8 cellular contexts compared by ENCODE assay signal in genomic region chr1:27568247-27569087, GRCh38. TPM values are rescaled to one million over a fixed set of nuclear protein-coding genes. Genes with fewer than 3 reads are reported as not detected.
A peak's percentile ranks its signal among the peaks of the same experiment; 100 is the strongest.
DNase-seq lines count a peak whose midpoint lies in the region; ATAC-seq and TF ChIP-seq lines count a peak whose summit lies in the region.

No MANE protein-coding gene starts in this region.

- no peak overlapping the region for H3K9ac ChIP-seq in rectal smooth muscle tissue (ENCODE audit: low read length)

- peaks cover 23% of the 10 kb centered on the region for H3K79me2 ChIP-seq in GM23338 (replicated peaks; ENCODE audit: insufficient read depth)

- DNase-seq in ELF-1 (ENCODE audit: low read depth, low spot score): peak; percentile 96
- DNase-seq in GM23338 (ENCODE audit: low spot score): peak; percentile 93
- DNase-seq in T follicular helper cell (ENCODE audit: low read depth): peak; percentile 88
- peak; percentile 97 to 98 (median 97) for DNase-seq in adrenal gland
- DNase-seq in left cardiac atrium: peak; percentile 96
- DNase-seq in aorta: peak; percentile 96 to 98

- peaks cover 26% of the 10 kb centered on the region for H3K27me3 Mint-ChIP-seq in GM23338 (ENCODE audit: insufficient read depth, low read depth, poor library complexity)

- no peaks in the 10 kb centered on the region for H3K9me2 ChIP-seq in GM23338 (ENCODE audit: insufficient read depth)

- H2AFZ ChIP-seq in GM23338: no peak overlapping the region

- peaks cover 46% of the 10 kb centered on the region for H3F3A ChIP-seq in GM23338 (replicated peaks; ENCODE audit: low read depth)

- intact Hi-C loops in adrenal gland (cut with DNase I) (no loop called here), left cardiac atrium (cut with DNase I) (loop anchor here in 1 of 2 donors (2.0 kb wide), 1 partner anchor 30 kb away; no protein-coding TSS in a partner anchor), aorta (cut with DNase I) (loop anchor here in 1 of 2 donors (2.0 kb wide), 1 partner anchor 34 kb away; no protein-coding TSS in a partner anchor)

- H3K9me3 ChIP-seq in adrenal gland (replicated peaks in 1 of 3) (no peaks in the 10 kb centered on the region), aorta (ENCODE audit: control insufficient read depth, low read length) (no peaks in the 10 kb centered on the region)

- peaks cover 5% of the 10 kb centered on the region for H4K20me1 ChIP-seq in GM23338 (replicated peaks; ENCODE audit: insufficient read depth)

- peak overlapping the region; percentile 92 for H3K4me2 ChIP-seq in GM23338

- 3 to 6% (median 4%) methylated on average over 13 to 66 of the region's 66 CpGs for WGBS in adrenal gland, 4 donors
- WGBS in aorta, 2 donors: 2% methylated on average over 41 to 66 of the region's 66 CpGs

- H3K4me3 ChIP-seq in GM23338 (peak overlapping the region; percentile 54), adrenal gland (peak overlapping the region in 1 of 4 donors; percentile 50), rectal smooth muscle tissue (ENCODE audit: low read length) (peak overlapping the region; percentile 55), aorta (ENCODE audit: low read length in 2 of 2) (no peak overlapping the region)

- H3K27ac ChIP-seq in GM23338 (ENCODE audit: low read depth) (no peak overlapping the region; the same call in 1 of the 2 replicates), adrenal gland (peak overlapping the region; percentile 51 to 96 (median 90)), rectal smooth muscle tissue (ENCODE audit: low read depth, low read length) (peak overlapping the region; percentile 84), aorta (ENCODE audit: low read depth in 1 of 2, low read length in 2 of 2) (peak overlapping the region; percentile 70 to 88)

- H3K4me1 ChIP-seq in GM23338 (ENCODE audit: insufficient read depth) (peaks cover 81% of the 10 kb centered on the region), adrenal gland (replicated peaks in 1 of 2) (peaks cover 90 to 96% of the 10 kb centered on the region in 2 donors), rectal smooth muscle tissue (ENCODE audit: control insufficient read depth, insufficient read depth, low read length) (peaks cover 84% of the 10 kb centered on the region), aorta (ENCODE audit: control insufficient read depth in 1 of 2, insufficient read depth in 2 of 2, low read length in 2 of 2) (peaks cover 0 to 3% of the 10 kb centered on the region in 2 donors)

- TF ChIP-seq CTCF in GM23338 (conservative IDR thresholded peaks at IDR 0.05; ENCODE audit: low read depth in 2 of 2): peak; percentile 64 to 73
- TF ChIP-seq CTCF in LNCAP (IDR thresholded peaks at IDR 0.05): peak; percentile 94
- TF ChIP-seq CTCF in adrenal gland (IDR thresholded peaks at IDR 0.05): peak; percentile 25 to 80 (median 50)

- H3K36me3 ChIP-seq in GM23338 (ENCODE audit: insufficient read depth) (no peaks in the 10 kb centered on the region), adrenal gland (replicated peaks in 1 of 2) (no peaks in the 10 kb centered on the region), rectal smooth muscle tissue (ENCODE audit: control insufficient read depth, insufficient read depth, low read length) (no peaks in the 10 kb centered on the region), aorta (ENCODE audit: control insufficient read depth in 1 of 2, insufficient read depth in 2 of 2, low read length in 1 of 2) (no peaks in the 10 kb centered on the region)

- H3K36me3 Mint-ChIP-seq in GM23338 (ENCODE audit: low read depth): no peaks in the 10 kb centered on the region; the same call in 2 of the 3 replicates

- peak in 1 of 2 donors; percentile 87 for TF ChIP-seq POLR2A in adrenal gland (IDR thresholded peaks at IDR 0.05)

- ATAC-seq in GM23338 (peak; percentile 50), left cardiac atrium (peak; percentile 82 to 86), aorta (ENCODE audit: low FRiP score) (peak; percentile 87)

- H3K4me3 Mint-ChIP-seq in GM23338: peak overlapping the region; percentile 47

- no peaks in the 10 kb centered on the region for H3K9me3 Mint-ChIP-seq in GM23338

- peaks cover 87% of the 10 kb centered on the region for H3K4me1 Mint-ChIP-seq in GM23338

- H3K27me3 ChIP-seq in GM23338 (ENCODE audit: insufficient read depth) (no peaks in the 10 kb centered on the region), adrenal gland (no peaks in the 10 kb centered on the region), rectal smooth muscle tissue (ENCODE audit: control insufficient read depth, insufficient read depth, low read length) (no peaks in the 10 kb centered on the region), aorta (ENCODE audit: control insufficient read depth in 1 of 2, insufficient read depth in 2 of 2, low read length in 1 of 2) (no peaks in the 10 kb centered on the region)

- peak overlapping the region; percentile 10; the same call in 1 of the 2 replicates for H3K27ac Mint-ChIP-seq in GM23338

TF ChIP-seq in GM23338, 12 proteins besides CTCF, POLR2A, EP300 and RAD21 (continues in another document):
- TF ChIP-seq POLR2AphosphoS5 (IDR thresholded peaks at IDR 0.05; ENCODE audit: low read depth): peak; percentile 31; the same call in 1 of the 2 replicates
- no peak for TF ChIP-seq REST (IDR thresholded peaks at IDR 0.05; ENCODE audit: unreplicated experiment)
- no peak for TF ChIP-seq ETS1 (IDR thresholded peaks at IDR 0.05)
- TF ChIP-seq CREB1 (CRISPR knock-in tag; IDR thresholded peaks at IDR 0.05; ENCODE audit: low read depth): peak; percentile 50; the same call in 1 of the 2 replicates

RNA-seq across cellular contexts. Expression of gene AHDC1, which starts 35.5 kb away (rescaled TPM):
- 19.1 and 22.2 TPM in 2 replicates for total RNA-seq in GM23338 (2014; rRNA removed; shearing (Covaris generic))
- polyA plus RNA-seq in GM23338 (2016; fragmentation: Nextera tagmentation; extraction: Ambion mirVana) (6.8 and 8.3 TPM in 2 replicates), adrenal gland (10 to 100 TPM; 10.4 to 98.5 (median 27.0) TPM), aorta (10 to 100 TPM in 1 of 2 donors, 1 to 10 TPM in 1; 7.8 to 23.9 TPM)
- total RNA-seq in adrenal gland (100 to 1,000 TPM in 1 of 8 donors, 10 to 100 TPM in 7; 43.9 to 111 (median 71.8) TPM), left cardiac atrium (10 to 100 TPM; 37.6 to 39.1 TPM), aorta (10 to 100 TPM; 63.5 to 89.1 TPM)

Comparison
In these comparisons a context has a peak if more than half of its experiments do, and no peak if none do; other contexts are left out.
1. H3K4me3 ChIP-seq: peak in GM23338 (single experiment) and rectal smooth muscle tissue (single experiment); none in aorta (0 of 2).
2. Peak in every context shown above with its lines, with median percentiles within 50 percentile points of each other: DNase-seq, ATAC-seq and CTCF ChIP-seq.